8 cellular contexts compared by ENCODE assay signal in genomic region chr19:13905634-13906524, GRCh38. TPM values are rescaled to one million over a fixed set of nuclear protein-coding genes. Genes with fewer than 3 reads are reported as not detected.
DNase-seq lines count a peak whose midpoint lies in the region; FAIRE-seq and TF ChIP-seq lines count a peak whose summit lies in the region.

Gene BRME1, minus strand, starts transcription at chr19:13906117. Its CDS starts 1,225 bp downstream, at chr19:13904892.
Gene CC2D1A, plus strand, starts transcription at chr19:13906201. Its CDS starts 241 bp downstream, at chr19:13906442.

- TF ChIP-seq CTCF in MM.1S (IDR thresholded peaks at IDR 0.05; ENCODE audit: low read length) (no peak), neutrophil (IDR thresholded peaks at IDR 0.05) (peak; percentile 29)

- H3K4me1 ChIP-seq in MM.1S (ENCODE audit: low read length): peaks cover 4% of the 10 kb centered on the region; the same call in 1 of the 2 replicates
- H3K4me1 ChIP-seq in SJCRH30: peaks cover 4% of the 10 kb centered on the region; the same call in 1 of the 2 replicates
- H3K4me1 ChIP-seq in neutrophil (ENCODE audit: control insufficient read depth in 1 of 2, insufficient read depth in 1 of 2, low read depth in 1 of 2, low read length in 1 of 2): peaks cover 14 to 15% of the 10 kb centered on the region in 2 experiments

- H3K4me3 ChIP-seq in MM.1S (ENCODE audit: low read length) (peak within 1 kb of the TSS; percentile 86), SJCRH30 (peak within 1 kb of the TSS; percentile 87), neutrophil (ENCODE audit: low read depth in 1 of 2, low read length in 1 of 2) (peak within 1 kb of the TSS; percentile 83 to 94)

- DNase-seq in EL: peak; percentile 86
- peak; percentile 88 for DNase-seq in H4 (ENCODE audit: low spot score)
- peak; percentile 95 for DNase-seq in MM.1S
- peak; percentile 88 to 92 for DNase-seq in SJCRH30
- peak; percentile 83 to 93 (median 86) for DNase-seq in activated naive CD4-positive, alpha-beta T cell (lab: John Stamatoyannopoulos, UW)
- DNase-seq in frontal cortex (ENCODE audit: low spot score in 2 of 2): peak; percentile 98 to 100
- DNase-seq in substantia nigra (lab: John Stamatoyannopoulos, UW): peak; percentile 17 to 96 (median 84)

- FAIRE-seq in frontal cortex (lab: Jason Lieb, UNC): no peak

- H3K9me2 ChIP-seq in MM.1S (replicated peaks; ENCODE audit: insufficient read depth, low read length): no peaks in the 10 kb centered on the region

- H3K27me3 ChIP-seq in MM.1S (replicated peaks; ENCODE audit: insufficient read depth, low read length) (no peaks in the 10 kb centered on the region), SJCRH30 (no peaks in the 10 kb centered on the region), neutrophil (no peaks in the 10 kb centered on the region)

- H3K36me3 ChIP-seq in MM.1S (replicated peaks; ENCODE audit: insufficient read depth, low read length) (no peaks in the 10 kb centered on the region), SJCRH30 (no peaks in the 10 kb centered on the region), neutrophil (no peaks in the 10 kb centered on the region)

- peaks cover 8% of the 10 kb centered on the region; the same call in 1 of the 2 replicates for H3K79me2 ChIP-seq in MM.1S (ENCODE audit: low read length)

- peak within 1 kb of the TSS; percentile 60 for H2AFZ ChIP-seq in MM.1S (ENCODE audit: low read length)

- H4K20me1 ChIP-seq in MM.1S (ENCODE audit: insufficient read depth, low read length): no peaks in the 10 kb centered on the region

- no peaks in the 10 kb centered on the region for H3K9me3 ChIP-seq in MM.1S (replicated peaks; ENCODE audit: insufficient read depth, low read length)
- H3K9me3 ChIP-seq in SJCRH30 (replicated peaks): no peaks in the 10 kb centered on the region
- no peaks in the 10 kb centered on the region for H3K9me3 ChIP-seq in neutrophil

- peak within 1 kb of the TSS; percentile 78 for H3K9ac ChIP-seq in MM.1S (ENCODE audit: low read length)

- H3K27ac ChIP-seq in MM.1S (ENCODE audit: low read length): peak within 1 kb of the TSS; percentile 30; the same call in 1 of the 2 replicates
- H3K27ac ChIP-seq in SJCRH30: peak within 1 kb of the TSS; percentile 60
- peak within 1 kb of the TSS; percentile 49 for H3K27ac ChIP-seq in neutrophil
- peak within 1 kb of the TSS; percentile 74 for H3K27ac ChIP-seq in substantia nigra (ENCODE audit: low read depth, low read length, poor library complexity, severe bottlenecking)

- H3F3A ChIP-seq in MM.1S (ENCODE audit: insufficient read depth, low read length): 0 out of 2 replicates have a peak, but pooled peaks cover 3% of the 10 kb centered on the region

- H3K4me2 ChIP-seq in MM.1S (ENCODE audit: low read depth, low read length): peak within 1 kb of the TSS; percentile 92

RNA-seq across cellular contexts. Expression of gene BRME1, which starts in this region (rescaled TPM):
- total RNA-seq in H4 (2014; rRNA removed; shearing (Covaris generic)): 2.3 and 5.3 TPM in 2 replicates
- 10.0 and 11.7 TPM in 2 replicates for total RNA-seq in SJCRH30 (2014; rRNA removed; shearing (Covaris generic))
- 13.0 TPM for total RNA-seq in frontal cortex

RNA-seq across cellular contexts. Expression of gene CC2D1A, which starts in this region (rescaled TPM):
- 13.5 and 14.9 TPM in 2 replicates for total RNA-seq in H4 (2014; rRNA removed; shearing (Covaris generic))
- total RNA-seq in SJCRH30 (2014; rRNA removed; shearing (Covaris generic)): 10.8 and 15.3 TPM in 2 replicates
- 10.2 TPM for total RNA-seq in frontal cortex

Comparison
In these comparisons a context has a peak if more than half of its experiments do, and no peak if none do; other contexts are left out.
1. Peak in every context shown above with its lines: DNase-seq, H3K4me3 ChIP-seq and H3K27ac ChIP-seq.